Comparison of ENCODE assay signal across 9 cellular contexts in the genomic region with DNA sequence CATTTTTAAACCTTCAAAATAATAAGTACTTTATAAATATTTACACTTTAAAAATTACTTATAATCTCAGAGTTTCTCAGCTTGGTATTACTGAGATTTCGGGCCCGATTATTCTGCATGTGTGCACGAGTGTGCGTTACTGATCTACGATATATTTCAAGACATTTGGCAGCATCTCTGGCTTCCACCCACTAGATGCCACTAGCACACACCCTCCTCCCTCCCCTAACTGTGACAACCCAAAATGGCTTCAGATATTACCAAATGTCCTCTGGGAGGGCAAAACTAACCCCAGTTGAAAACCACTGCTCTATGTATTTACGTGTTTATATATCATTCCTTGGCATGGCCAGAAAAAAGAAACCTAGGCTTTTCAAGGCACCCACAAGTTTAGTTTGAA.
DNase-seq lines count a peak whose midpoint lies in the region; ATAC-seq and TF ChIP-seq lines count a peak whose summit lies in the region.
"Had no signal": no experiment of that assay in that cellular context is flagged by ENCODE, and none has a peak within 500 bp of the region (broad histone marks: within the 10 kb centered on the region; RNA-seq: fewer than 3 reads in every experiment).

No MANE protein-coding gene starts in this region.

- no peak for ATAC-seq in HG03025 (IDR thresholded peaks at IDR 0.05; ENCODE audit: low FRiP score, unreplicated experiment)
- ATAC-seq in HG02840 (IDR thresholded peaks at IDR 0.05; ENCODE audit: low FRiP score, unreplicated experiment) = no peak

- H3K36me3 ChIP-seq in brain microvascular endothelial cell (replicated peaks) = no peaks in the 10 kb centered on the region
- H3K36me3 ChIP-seq: neutrophil had no signal

- TF ChIP-seq CTCF in brain microvascular endothelial cell (IDR thresholded peaks at IDR 0.05; ENCODE audit: low read depth, low read length, missing control alignments) = peak; percentile 19

- no peak overlapping the region for H3K4me3 ChIP-seq in brain microvascular endothelial cell (ENCODE audit: low read depth, low read length)

- H3K27ac ChIP-seq in brain microvascular endothelial cell = no peak overlapping the region
- H3K27ac ChIP-seq: neutrophil had no signal

- H3K27me3 ChIP-seq in brain microvascular endothelial cell (replicated peaks) = no peaks in the 10 kb centered on the region
- H3K27me3 ChIP-seq: neutrophil had no signal

- peak; percentile 26 for DNase-seq in NCI-H1694 treated with DMSO at 0.1 percent for 48 hours (lab: John Stamatoyannopoulos, UW)
- DNase-seq in NCI-H1694 (lab: John Stamatoyannopoulos, UW) = no peak
- DNase-seq in LHCN-M2 (ENCODE audit: low read depth) = peak; percentile 50
- no peak for DNase-seq in brain microvascular endothelial cell
- DNase-seq in retina = peak; percentile 52
- no peak for DNase-seq in amniotic stem cell (lab: John Stamatoyannopoulos, UW)

- in situ Hi-C loops in brain microvascular endothelial cell (cut with HindIII; ENCODE audit: low pct_ligation_motif_present, low sequenced_read_pairs) = no loop called here

Comparison
In these comparisons a context has a peak if more than half of its experiments do, and no peak if none do; other contexts are left out.
1. DNase-seq: peak in NCI-H1694 treated with DMSO at 0.1 percent for 48 hours (single experiment), LHCN-M2 (single experiment) and retina (single experiment); none in NCI-H1694 (single experiment), brain microvascular endothelial cell (single experiment) and amniotic stem cell (single experiment).